In the genomic region with DNA sequence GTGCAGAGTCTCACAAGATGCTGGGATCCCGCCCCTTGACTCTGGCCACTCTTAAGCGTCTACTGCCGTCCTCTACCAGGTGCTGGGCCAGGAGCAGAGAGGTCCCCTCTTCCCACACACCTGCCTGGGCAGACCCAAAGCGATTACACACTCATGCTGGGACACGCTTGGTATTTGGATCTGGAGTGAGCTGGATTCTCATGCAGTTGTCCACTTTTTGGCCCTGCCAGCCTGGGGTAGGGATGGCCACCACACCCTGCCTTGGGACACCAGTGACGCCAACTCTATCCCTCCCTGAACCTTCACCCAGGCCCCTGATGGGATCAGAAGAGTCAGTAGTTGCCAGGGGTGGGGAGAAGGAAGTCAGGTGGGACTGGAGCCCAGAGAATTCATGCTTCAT, we compare ENCODE assay signal across 11 cellular contexts. TPM values are rescaled to one million over a fixed set of nuclear protein-coding genes. Genes with fewer than 3 reads are reported as not detected.
DNase-seq lines count a peak whose midpoint lies in the region; ATAC-seq, FAIRE-seq and TF ChIP-seq lines count a peak whose summit lies in the region.
"Had no signal": no experiment of that assay in that cellular context is flagged by ENCODE, and none has a peak within 500 bp of the region (broad histone marks: within the 10 kb centered on the region; RNA-seq: fewer than 3 reads in every experiment).

No MANE protein-coding gene starts in this region.

- H3K36me3 Mint-ChIP-seq in activated CD4-positive, alpha-beta memory T cell treated with anti-CD3 and anti-CD28 coated beads, Interleukin-2, amount 10 ng/mL, durations not matched to agents 7 days and 5 days (ENCODE audit: low read depth), result peaks cover 52% of the 10 kb centered on the region
- H3K36me3 Mint-ChIP-seq: brain had no signal

- dilution Hi-C loops in keratinocyte (cut with MboI; ENCODE audit: extremely low pct_ligation_motif_present, low sequenced_read_pairs), result no loop called here

- H3K27ac ChIP-seq in heart left ventricle (peak overlapping the region in 9 of 12 donors; percentile 31 to 72 (median 67)), keratinocyte (ENCODE audit: control insufficient read depth, insufficient read depth, low read length) (no peak overlapping the region), transverse colon (peak overlapping the region; percentile 14 to 95 (median 80)), coronary artery (peak overlapping the region in 1 of 2 donors; percentile 27)

- no peaks in the 10 kb centered on the region for H3K27me3 Mint-ChIP-seq in activated CD4-positive, alpha-beta memory T cell treated with anti-CD3 and anti-CD28 coated beads, Interleukin-2, amount 10 ng/mL, durations not matched to agents 7 days and 5 days

- H3K4me3 ChIP-seq in heart left ventricle (no peak overlapping the region), keratinocyte (ENCODE audit: control insufficient read depth in 2 of 3, extremely low read depth in 1 of 3, insufficient read depth in 2 of 3, low read depth in 1 of 3, low read length in 3 of 3) (no peak overlapping the region), transverse colon (no peak overlapping the region), coronary artery (no peak overlapping the region)
- H3K4me3 ChIP-seq: lower lobe of right lung had no signal

- POLR2A ChIA-PET in activated CD4-positive, alpha-beta memory T cell treated with anti-CD3 and anti-CD28 coated beads, Interleukin-2, amount 10 ng/mL, durations not matched to agents 7 days and 5 days (lab: Charles Lee), result interaction anchor here (1.0 to 2.2 kb wide), 4 partner anchors 7 to 57 kb away, joined by 3 to 8 read pairs (median 4); no protein-coding TSS in a partner anchor

- peak overlapping the region; percentile 12 for H3K27ac Mint-ChIP-seq in activated CD4-positive, alpha-beta memory T cell treated with anti-CD3 and anti-CD28 coated beads, Interleukin-2, amount 10 ng/mL, durations not matched to agents 7 days and 5 days

- no peak overlapping the region for H3K9ac ChIP-seq in keratinocyte (ENCODE audit: control insufficient read depth, extremely low read depth, insufficient read depth, low read length)

- no peak overlapping the region for H3K4me3 Mint-ChIP-seq in activated CD4-positive, alpha-beta memory T cell treated with anti-CD3 and anti-CD28 coated beads, Interleukin-2, amount 10 ng/mL, durations not matched to agents 7 days and 5 days

- H2AFZ ChIP-seq in keratinocyte (ENCODE audit: control insufficient read depth, low read length), result no peak overlapping the region

- WGBS in heart left ventricle, 4 donors, result 69 to 81% (median 74%) methylated on average over 6 of the region's 6 CpGs
- WGBS in transverse colon (ENCODE audit: low coverage in 1 of 2), 2 donors, result 87% methylated on average over 6 of the region's 6 CpGs; no CpG with 5 or more reads in 1 of the 2 donors

- H3K36me3 ChIP-seq in heart left ventricle (peaks cover 0 to 18% (median 3%) of the 10 kb centered on the region in 9 donors), keratinocyte (ENCODE audit: control insufficient read depth in 2 of 2, extremely low read depth in 1 of 2, insufficient read depth in 2 of 2, low read length in 2 of 2) (no peaks in the 10 kb centered on the region), transverse colon (no peaks in the 10 kb centered on the region)
- H3K36me3 ChIP-seq: BE2C had no signal

- H3K4me2 ChIP-seq in keratinocyte (ENCODE audit: control insufficient read depth, extremely low read depth, insufficient read depth, low read depth, low read length), result peak overlapping the region; percentile 19

- intact Hi-C loops in heart left ventricle (cut with DNase I) (no loop called here), left cardiac atrium (cut with DNase I) (no loop called here), transverse colon (cut with DNase I; ENCODE audit: low total_unique reads) (no loop called here)

- peaks cover 3% of the 10 kb centered on the region for H3K9me1 ChIP-seq in keratinocyte (ENCODE audit: control insufficient read depth, extremely low read depth, insufficient read depth, low read length)

- ATAC-seq in heart left ventricle (peak in 1 of 4 donors; percentile 27), left cardiac atrium (no peak)

- TF ChIP-seq CTCF in heart left ventricle (IDR thresholded peaks at IDR 0.05), result no peak
- no peak for TF ChIP-seq CTCF in keratinocyte (optimal IDR thresholded peaks at IDR 0.05 in 1 of 3, IDR thresholded peaks at IDR 0.05 in 1 of 3, conservative IDR thresholded peaks at IDR 0.05 in 1 of 3; ENCODE audit: extremely low read depth in 1 of 3, insufficient read depth in 2 of 3, low read length in 3 of 3)
- no peak for TF ChIP-seq CTCF in transverse colon (IDR thresholded peaks at IDR 0.05)
- no peak for TF ChIP-seq CTCF in coronary artery (IDR thresholded peaks at IDR 0.05)

- no peaks in the 10 kb centered on the region for H4K20me1 ChIP-seq in keratinocyte (ENCODE audit: control insufficient read depth, extremely low read depth, insufficient read depth, low read length)

- H3K79me2 ChIP-seq in keratinocyte (ENCODE audit: control insufficient read depth, insufficient read depth, low read length), result peaks cover 3% of the 10 kb centered on the region

- CTCF ChIA-PET in activated CD4-positive, alpha-beta memory T cell treated with anti-CD3 and anti-CD28 coated beads, Interleukin-2, amount 10 ng/mL, durations not matched to agents 7 days and 5 days (lab: Charles Lee), result interaction anchor here (1.6 to 3.1 kb wide), 5 partner anchors 8 to 90 kb away, joined by 4 to 19 read pairs (median 10); no protein-coding TSS in a partner anchor

- H3K9me3 Mint-ChIP-seq in activated CD4-positive, alpha-beta memory T cell treated with anti-CD3 and anti-CD28 coated beads, Interleukin-2, amount 10 ng/mL, durations not matched to agents 7 days and 5 days, result peaks cover 12% of the 10 kb centered on the region

- H3K4me1 ChIP-seq in heart left ventricle (peaks cover 5 to 76% (median 60%) of the 10 kb centered on the region in 12 donors), keratinocyte (ENCODE audit: control insufficient read depth, extremely low read depth, insufficient read depth, low read length) (peaks cover 29% of the 10 kb centered on the region), transverse colon (peaks cover 9 to 62% (median 29%) of the 10 kb centered on the region in 4 donors)

- FAIRE-seq in keratinocyte (lab: Jason Lieb, UNC), result no peak

- no peak for DNase-seq in heart left ventricle
- no peak for DNase-seq in left cardiac atrium
- DNase-seq in activated CD4-positive, alpha-beta memory T cell treated with anti-CD3 and anti-CD28 coated beads, Interleukin-2, amount 10 ng/mL, durations not matched to agents 7 days and 5 days, result no peak
- DNase-seq in keratinocyte (ENCODE audit: low read depth, low spot score), result peak; percentile 62
- DNase-seq in transverse colon, result no peak
- DNase-seq in coronary artery (ENCODE audit: low spot score), result no peak
- DNase-seq in AML-193 (lab: John Stamatoyannopoulos, UW), result no peak
- no peak for DNase-seq in GOT3 (lab: John Stamatoyannopoulos, UW)
- DNase-seq: lower lobe of right lung had no signal

- H3K27me3 ChIP-seq in heart left ventricle (no peaks in the 10 kb centered on the region), keratinocyte (ENCODE audit: control insufficient read depth, extremely low read depth, insufficient read depth, low read length) (no peaks in the 10 kb centered on the region), transverse colon (no peaks in the 10 kb centered on the region)
- H3K27me3 ChIP-seq: BE2C had no signal

- TF ChIP-seq POLR2A in heart left ventricle (IDR thresholded peaks at IDR 0.05) (no peak), transverse colon (IDR thresholded peaks at IDR 0.05) (no peak)

- in situ Hi-C loops in transverse colon (cut with MboI; ENCODE audit: low pct_ligation_motif_present in 1 of 4, low pct_unique_long_range_greater_than_20kb in 1 of 4, low sequenced_read_pairs in 3 of 4), result no loop called here

- H3K9me3 ChIP-seq in heart left ventricle (peaks cover 0 to 7% (median 0%) of the 10 kb centered on the region in 12 donors), keratinocyte (ENCODE audit: control insufficient read depth, low read depth, low read length) (peaks cover 6% of the 10 kb centered on the region), transverse colon (no peaks in the 10 kb centered on the region)
- H3K9me3 ChIP-seq: BE2C, lower lobe of right lung had no signal

- H3K4me1 Mint-ChIP-seq in activated CD4-positive, alpha-beta memory T cell treated with anti-CD3 and anti-CD28 coated beads, Interleukin-2, amount 10 ng/mL, durations not matched to agents 7 days and 5 days, result peaks cover 62% of the 10 kb centered on the region

- no peak for TF ChIP-seq EP300 in transverse colon (IDR thresholded peaks at IDR 0.05; ENCODE audit: low read depth)

RNA-seq across cellular contexts. Expression of a gene that starts 28.6 kb away (rescaled TPM):
- total RNA-seq in heart left ventricle (10 to 100 TPM; 11.2 to 33.7 (median 17.8) TPM), left cardiac atrium (10 to 100 TPM; 13.8 to 18.3 TPM), transverse colon (10 to 100 TPM; 14.3 to 57.6 (median 23.7) TPM)
- polyA plus RNA-seq in heart left ventricle (10 to 100 TPM in 1 of 2 donors, 1 to 10 TPM in 1; 6.2 to 11.9 TPM), keratinocyte (3.2 to 4.9 TPM (median 3.2 TPM) in 3 replicates)
- 10 to 100 TPM; 43.6 to 44.4 TPM for total RNA-seq in activated CD4-positive, alpha-beta memory T cell treated with anti-CD3 and anti-CD28 coated beads, Interleukin-2, amount 10 ng/mL, durations not matched to agents 7 days and 5 days
- 1.3 TPM for polyA plus RNA-seq in keratinocyte (2011; ENCODE audit: low read depth)
- polyA plus RNA-seq in keratinocyte (2011; cell fraction: cytosol; rRNA removed), result 2.5 and 2.7 TPM in 2 replicates
- 7.0 and 7.4 TPM in 2 replicates for polyA plus RNA-seq in keratinocyte (2011; cell fraction: nucleus; rRNA removed)
- 3.0 and 7.0 TPM in 2 replicates for polyA plus RNA-seq in keratinocyte (2012; ENCODE audit: low replicate concordance)
- 8.8 to 18.0 TPM (median 9.0 TPM) in 3 replicates for polyA minus RNA-seq in keratinocyte
- 10.7 TPM for polyA minus RNA-seq in keratinocyte (2011; cell fraction: cytosol; rRNA and poly(A)+ RNA removed)
- polyA minus RNA-seq in keratinocyte (2011; cell fraction: nucleus; rRNA and poly(A)+ RNA removed), result 11.0 and 15.0 TPM in 2 replicates
